In the genomic region with DNA sequence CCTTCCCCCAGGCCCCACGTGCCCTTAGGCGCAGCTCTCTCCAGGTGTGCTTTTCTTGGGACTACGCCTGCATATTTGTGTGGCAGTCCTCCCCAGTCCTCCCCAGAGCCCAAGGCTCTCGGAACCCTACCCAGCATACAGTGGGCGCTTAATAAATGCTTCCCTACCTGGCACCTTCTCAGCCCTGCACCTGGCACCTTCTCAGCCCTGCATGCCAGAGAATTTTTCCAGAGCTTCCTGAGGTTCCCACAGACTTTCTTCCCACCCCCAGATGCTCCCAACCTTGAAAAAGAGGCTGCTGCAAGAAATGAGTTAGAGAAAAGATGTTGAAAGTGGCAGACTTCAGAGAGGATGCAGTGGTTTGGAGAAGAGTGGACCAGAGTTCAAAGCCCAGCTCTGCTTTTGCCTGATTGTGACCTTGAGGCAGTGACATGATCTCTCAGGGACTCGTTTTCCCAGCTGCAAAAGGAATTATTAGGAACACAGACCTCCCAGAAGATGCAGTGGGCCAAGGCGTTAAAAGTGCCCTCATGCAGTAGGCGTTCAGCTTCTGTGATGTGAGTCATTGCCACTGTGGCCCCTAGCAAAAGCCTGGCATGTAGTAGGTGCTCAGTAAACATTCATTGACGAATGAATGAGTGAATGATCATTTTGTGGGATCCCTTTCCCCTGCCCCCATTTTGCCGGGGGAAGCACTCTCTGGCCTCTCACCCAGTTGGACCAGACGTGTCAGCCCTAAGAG, we compare ENCODE assay signal across 20 cellular contexts.
"Had no signal": no experiment of that assay in that cellular context is flagged by ENCODE, and none has a peak within 500 bp of the region (broad histone marks: within the 10 kb centered on the region; RNA-seq: fewer than 3 reads in every experiment).

No MANE protein-coding gene starts in this region.

- FAIRE-seq: kidney, pancreas, small intestine had no signal

- H3K4me3 ChIP-seq: dorsolateral prefrontal cortex, gastroesophageal sphincter, heart left ventricle, hepatocyte, lung, pancreas, right lobe of liver, stomach, thyroid gland had no signal

- H3K27ac Mint-ChIP-seq: memory B cell; natural killer cell; stimulated activated naive B cell treated with anti-CD40 and anti-IgM and Interleukin-4, amounts not matched to agents 10 μg/mL and 1 μg/mL and 100 μg/mL, for 72 hours had no signal

- H3K4me1 Mint-ChIP-seq: natural killer cell; stimulated activated naive B cell treated with anti-CD40 and anti-IgM and Interleukin-4, amounts not matched to agents 10 μg/mL and 1 μg/mL and 100 μg/mL, for 72 hours had no signal

- H3K27ac ChIP-seq: foreskin keratinocyte, gastroesophageal sphincter, heart left ventricle, hepatocyte, neutrophil, pancreas, right lobe of liver, stomach, thyroid gland had no signal

- H3K4me1 ChIP-seq: foreskin keratinocyte, gastroesophageal sphincter, pancreas, right lobe of liver, stomach, thyroid gland had no signal

- H3K27me3 ChIP-seq: hepatocyte, pancreas, right lobe of liver, thyroid gland had no signal

- H3K36me3 Mint-ChIP-seq: memory B cell; natural killer cell; stimulated activated naive B cell treated with anti-CD40 and anti-IgM and Interleukin-4, amounts not matched to agents 10 μg/mL and 1 μg/mL and 100 μg/mL, for 72 hours had no signal

- H3K9me3 Mint-ChIP-seq: natural killer cell; stimulated activated naive B cell treated with anti-CD40 and anti-IgM and Interleukin-4, amounts not matched to agents 10 μg/mL and 1 μg/mL and 100 μg/mL, for 72 hours had no signal

- H3K4me3 Mint-ChIP-seq: memory B cell; natural killer cell; stimulated activated naive B cell treated with anti-CD40 and anti-IgM and Interleukin-4, amounts not matched to agents 10 μg/mL and 1 μg/mL and 100 μg/mL, for 72 hours had no signal

- DNase-seq: dorsolateral prefrontal cortex; effector CD4-positive, alpha-beta T cell; foreskin keratinocyte; heart left ventricle; kidney; natural killer cell; pancreas; right lobe of liver; small intestine; stimulated activated CD4-positive, alpha-beta T cell treated with anti-CD3 and anti-CD28 coated beads, Interleukin-15, amount 100 ng/mL, for 24 hours; stimulated activated CD4-positive, alpha-beta T cell treated with anti-CD3 and anti-CD28 coated beads, Interleukin-2, amount 100 ng/mL, for 48 hours; stimulated activated naive B cell treated with anti-CD40 and anti-IgM and Interleukin-4, amounts not matched to agents 10 μg/mL and 1 μg/mL and 100 μg/mL, for 72 hours; stomach; thyroid gland; trophoblast cell had no signal

- H3K9me3 ChIP-seq: gastroesophageal sphincter, heart left ventricle, neutrophil, pancreas, right lobe of liver, stomach, thyroid gland had no signal

- H3K36me3 ChIP-seq: gastroesophageal sphincter, heart left ventricle, neutrophil, pancreas, right lobe of liver, stomach, thyroid gland had no signal

- ATAC-seq: foreskin keratinocyte; gastroesophageal sphincter; heart left ventricle; natural killer cell; pancreas; stimulated activated naive B cell treated with anti-CD40 and anti-IgM and Interleukin-4, amounts not matched to agents 10 μg/mL and 1 μg/mL and 100 μg/mL, for 72 hours had no signal
